Comparison of ENCODE assay signal across 1 cellular context in the genomic region with DNA sequence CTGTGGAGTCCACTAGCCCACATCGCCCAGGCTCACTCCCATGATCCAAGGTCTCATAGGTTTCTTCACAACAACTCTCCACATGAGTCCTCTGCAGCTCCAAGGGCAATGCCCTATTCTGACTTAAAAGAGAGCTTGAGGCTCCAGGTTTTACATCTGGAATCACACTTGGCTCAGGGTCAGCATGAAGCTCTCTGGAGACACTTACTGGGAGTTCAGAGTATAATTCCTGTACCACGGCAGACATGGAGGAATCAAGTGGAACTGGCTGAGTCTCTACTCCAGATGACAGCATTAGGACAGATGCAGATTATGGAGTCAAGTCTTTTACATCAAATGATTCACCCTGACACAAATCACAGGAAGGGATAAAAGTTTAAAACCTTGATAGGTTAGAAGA.
TF ChIP-seq lines count a peak whose summit lies in the region.

No MANE protein-coding gene starts in this region.

TF ChIP-seq in IMR-90, 13 proteins besides CTCF, POLR2A, EP300 and RAD21:
- TF ChIP-seq, protein P1, sequence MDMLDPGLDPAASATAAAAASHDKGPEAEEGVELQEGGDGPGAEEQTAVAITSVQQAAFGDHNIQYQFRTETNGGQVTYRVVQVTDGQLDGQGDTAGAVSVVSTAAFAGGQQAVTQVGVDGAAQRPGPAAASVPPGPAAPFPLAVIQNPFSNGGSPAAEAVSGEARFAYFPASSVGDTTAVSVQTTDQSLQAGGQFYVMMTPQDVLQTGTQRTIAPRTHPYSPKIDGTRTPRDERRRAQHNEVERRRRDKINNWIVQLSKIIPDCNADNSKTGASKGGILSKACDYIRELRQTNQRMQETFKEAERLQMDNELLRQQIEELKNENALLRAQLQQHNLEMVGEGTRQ (IDR thresholded peaks at IDR 0.05; ENCODE audit: low read depth, low read length): no peak
- TF ChIP-seq NFE2L2 (IDR thresholded peaks at IDR 0.05; ENCODE audit: low read depth, low read length) (no peak), FOS (IDR thresholded peaks at IDR 0.05; ENCODE audit: low read depth, low read length) (no peak), CHD1 (IDR thresholded peaks at IDR 0.05; ENCODE audit: low read depth, low read length) (no peak), MXI1 (IDR thresholded peaks at IDR 0.05; ENCODE audit: borderline replicate concordance, low read depth, low read length) (no peak), RFX5 (IDR thresholded peaks at IDR 0.05; ENCODE audit: low read depth, low read length) (no peak), RCOR1 (IDR thresholded peaks at IDR 0.05; ENCODE audit: insufficient replicate concordance, low read length) (no peak), MAZ (IDR thresholded peaks at IDR 0.05; ENCODE audit: borderline replicate concordance, low read depth, low read length) (no peak), SMC3 (IDR thresholded peaks at IDR 0.05; ENCODE audit: low read depth, low read length) (no peak), MAFK (IDR thresholded peaks at IDR 0.05; ENCODE audit: low read depth, low read length) (no peak), CEBPB (IDR thresholded peaks at IDR 0.05; ENCODE audit: low read depth, low read length) (no peak)
- TF ChIP-seq, protein P2, sequence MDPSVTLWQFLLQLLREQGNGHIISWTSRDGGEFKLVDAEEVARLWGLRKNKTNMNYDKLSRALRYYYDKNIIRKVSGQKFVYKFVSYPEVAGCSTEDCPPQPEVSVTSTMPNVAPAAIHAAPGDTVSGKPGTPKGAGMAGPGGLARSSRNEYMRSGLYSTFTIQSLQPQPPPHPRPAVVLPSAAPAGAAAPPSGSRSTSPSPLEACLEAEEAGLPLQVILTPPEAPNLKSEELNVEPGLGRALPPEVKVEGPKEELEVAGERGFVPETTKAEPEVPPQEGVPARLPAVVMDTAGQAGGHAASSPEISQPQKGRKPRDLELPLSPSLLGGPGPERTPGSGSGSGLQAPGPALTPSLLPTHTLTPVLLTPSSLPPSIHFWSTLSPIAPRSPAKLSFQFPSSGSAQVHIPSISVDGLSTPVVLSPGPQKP (IDR thresholded peaks at IDR 0.05; ENCODE audit: borderline replicate concordance, low read depth, low read length): no peak
